In genomic region chr11:134052395-134052987, GRCh38 we compare ENCODE assay signal across 1 cellular context.
TF ChIP-seq lines count a peak whose summit lies in the region.

No MANE protein-coding gene starts in this region.

TF ChIP-seq in K562, 482 proteins besides CTCF, POLR2A, EP300 and RAD21 (continued from another document and continues in another):
- TF ChIP-seq RNF219 (CRISPR knock-in tag; IDR thresholded peaks at IDR 0.05), result no peak
- TF ChIP-seq FIP1L1 (IDR thresholded peaks at IDR 0.05; ENCODE audit: low read depth, low read length, poor library complexity, severe bottlenecking), result no peak
- TF ChIP-seq GATAD2A (IDR thresholded peaks at IDR 0.05), result no peak
- no peak for TF ChIP-seq MYC (IDR thresholded peaks at IDR 0.05; ENCODE audit: low read depth, low read length)
- TF ChIP-seq MYC (CRISPR knock-in tag; IDR thresholded peaks at IDR 0.05; ENCODE audit: borderline replicate concordance, low read depth), result no peak
- TF ChIP-seq MECOM (CRISPR knock-in tag; IDR thresholded peaks at IDR 0.05), result 0 out of 2 replicates have a peak, but pooled peaks have one; percentile 47
- TF ChIP-seq ATF7 (IDR thresholded peaks at IDR 0.05), result no peak
- TF ChIP-seq ZNF583 (CRISPR knock-in tag; IDR thresholded peaks at IDR 0.05), result peak; percentile 86; the same call in 1 of the 2 replicates
- no peak for TF ChIP-seq CBX3 (IDR thresholded peaks at IDR 0.05; ENCODE audit: borderline replicate concordance in 1 of 2, low read length in 2 of 2)
- no peak for TF ChIP-seq ZBTB2 (IDR thresholded peaks at IDR 0.05)
- no peak for TF ChIP-seq TRIM24 (IDR thresholded peaks at IDR 0.05)
- TF ChIP-seq THRA (IDR thresholded peaks at IDR 0.05), result no peak
- TF ChIP-seq CLOCK (CRISPR knock-in tag; IDR thresholded peaks at IDR 0.05; ENCODE audit: borderline replicate concordance), result no peak
- TF ChIP-seq ZNF12 (CRISPR knock-in tag; IDR thresholded peaks at IDR 0.05), result no peak
- no peak for TF ChIP-seq ZNF174 (CRISPR knock-in tag; IDR thresholded peaks at IDR 0.05)
- TF ChIP-seq KLF6 (CRISPR knock-in tag; IDR thresholded peaks at IDR 0.05; ENCODE audit: borderline replicate concordance), result peak; percentile 58; the same call in 1 of the 2 replicates
- TF ChIP-seq TEAD2 (tag; IDR thresholded peaks at IDR 0.05), result no peak
- no peak for TF ChIP-seq SRSF3 (IDR thresholded peaks at IDR 0.05; ENCODE audit: insufficient read depth, low read length)
- TF ChIP-seq CTCFL (IDR thresholded peaks at IDR 0.05; ENCODE audit: borderline replicate concordance, insufficient read depth, low read depth, low read length, poor library complexity, severe bottlenecking), result no peak
- no peak for TF ChIP-seq POU5F1 (IDR thresholded peaks at IDR 0.05; ENCODE audit: borderline replicate concordance, low read depth, low read length, partially characterized antibody)
- TF ChIP-seq ZNF146 (CRISPR knock-in tag; IDR thresholded peaks at IDR 0.05; ENCODE audit: unreplicated experiment), result no peak
- TF ChIP-seq PRDM10 (IDR thresholded peaks at IDR 0.05; ENCODE audit: partially characterized antibody), result no peak
- TF ChIP-seq ZNF75A (CRISPR knock-in tag; IDR thresholded peaks at IDR 0.05), result no peak
- no peak for TF ChIP-seq KAT8 (IDR thresholded peaks at IDR 0.05; ENCODE audit: low read depth)
- no peak for TF ChIP-seq KAT7 (CRISPR knock-in tag; IDR thresholded peaks at IDR 0.05; ENCODE audit: borderline replicate concordance)
- no peak for TF ChIP-seq ZNF518B (CRISPR knock-in tag; IDR thresholded peaks at IDR 0.05)
- no peak for TF ChIP-seq ZNF134 (CRISPR knock-in tag; conservative IDR thresholded peaks at IDR 0.05)
- TF ChIP-seq TRIM28 (IDR thresholded peaks at IDR 0.05), result no peak
- no peak for TF ChIP-seq MXI1 (IDR thresholded peaks at IDR 0.05; ENCODE audit: low read depth, low read length)
- no peak for TF ChIP-seq MIER1 (IDR thresholded peaks at IDR 0.05; ENCODE audit: low read depth)
- TF ChIP-seq ZNF197 (CRISPR knock-in tag; IDR thresholded peaks at IDR 0.05; ENCODE audit: low read depth), result 0 out of 2 replicates have a peak, but pooled peaks have one; percentile 54
- no peak for TF ChIP-seq HIVEP1 (CRISPR knock-in tag; IDR thresholded peaks at IDR 0.05)
- no peak for TF ChIP-seq LCOR (CRISPR knock-in tag; IDR thresholded peaks at IDR 0.05)
- no peak for TF ChIP-seq PHF21A (IDR thresholded peaks at IDR 0.05; ENCODE audit: borderline replicate concordance, low read depth)
- TF ChIP-seq ZBTB43 (CRISPR knock-in tag; IDR thresholded peaks at IDR 0.05), result no peak
